ENCODE assay signal across 17 cellular contexts in genomic region chr15:28943146-28943545, GRCh38. TPM values are rescaled to one million over a fixed set of nuclear protein-coding genes. Genes with fewer than 3 reads are reported as not detected.
A peak's percentile ranks its signal among the peaks of the same experiment; 100 is the strongest.
DNase-seq lines count a peak whose midpoint lies in the region; ATAC-seq and TF ChIP-seq lines count a peak whose summit lies in the region.
"Had no signal": no experiment of that assay in that cellular context is flagged by ENCODE, and none has a peak within 500 bp of the region (broad histone marks: within the 10 kb centered on the region; RNA-seq: fewer than 3 reads in every experiment).

No MANE protein-coding gene starts in this region.

- H3K27ac ChIP-seq in right cardiac atrium (ENCODE audit: low read length): no peak overlapping the region
- no peak overlapping the region for H3K27ac ChIP-seq in endodermal cell (ENCODE audit: low read depth, low read length)

- TF ChIP-seq CTCF in endodermal cell (conservative IDR thresholded peaks at IDR 0.05): no peak
- TF ChIP-seq CTCF in nephron progenitor cell (IDR thresholded peaks at IDR 0.05): no peak

- H3K9me3 Mint-ChIP-seq in endodermal cell: peaks cover 10% of the 10 kb centered on the region
- peaks cover 40% of the 10 kb centered on the region for H3K9me3 Mint-ChIP-seq in nephron progenitor cell

- 95% methylated on average over 8 of the region's 8 CpGs for WGBS in right cardiac atrium
- WGBS in endodermal cell (ENCODE audit: insufficient coverage in 1 of 2, insufficient read length in 1 of 2), 2 experiments: 95 to 98% methylated on average over 7 to 8 of the region's 8 CpGs

- H3K4me1 ChIP-seq in right cardiac atrium (ENCODE audit: control insufficient read depth, insufficient read depth, low read length) (no peaks in the 10 kb centered on the region), endodermal cell (ENCODE audit: control insufficient read depth, insufficient read depth, low read length) (no peaks in the 10 kb centered on the region)
- H3K4me1 ChIP-seq: Caco-2 had no signal

- no peak overlapping the region for H3K4me3 Mint-ChIP-seq in endodermal cell
- H3K4me3 Mint-ChIP-seq in nephron progenitor cell: no peak overlapping the region
- H3K4me3 Mint-ChIP-seq: CD14-positive monocyte had no signal

- H3K9me3 ChIP-seq in right cardiac atrium (ENCODE audit: control insufficient read depth, low read length): no peaks in the 10 kb centered on the region
- peaks cover 5% of the 10 kb centered on the region for H3K9me3 ChIP-seq in endodermal cell (ENCODE audit: control insufficient read depth, low read length)
- H3K9me3 ChIP-seq: Caco-2 had no signal

- H3K27me3 ChIP-seq in right cardiac atrium (ENCODE audit: control insufficient read depth, insufficient read depth) (no peaks in the 10 kb centered on the region), endodermal cell (ENCODE audit: control insufficient read depth, insufficient read depth, low read length, poor library complexity, severe bottlenecking) (no peaks in the 10 kb centered on the region)

- H3K27ac Mint-ChIP-seq in endodermal cell (no peak overlapping the region), nephron progenitor cell (peak overlapping the region; percentile 19)
- H3K27ac Mint-ChIP-seq: CD14-positive monocyte had no signal

- H3K36me3 ChIP-seq in endodermal cell (ENCODE audit: control insufficient read depth, insufficient read depth, low read length): no peaks in the 10 kb centered on the region

- H3K27me3 Mint-ChIP-seq in endodermal cell (ENCODE audit: insufficient read depth) (no peaks in the 10 kb centered on the region), nephron progenitor cell (ENCODE audit: low read depth, poor library complexity) (peaks cover 2% of the 10 kb centered on the region)

- ATAC-seq in right cardiac atrium: no peak
- ATAC-seq: PC-3 had no signal

- no peak overlapping the region for H3K4me3 ChIP-seq in right cardiac atrium (ENCODE audit: low read length)
- H3K4me3 ChIP-seq in endodermal cell (ENCODE audit: low read length): no peak overlapping the region

- intact Hi-C loops in cardiac septum (cut with DNase I): no loop called here
- intact Hi-C loops in right cardiac atrium (cut with DNase I): no loop called here

- DNase-seq in cardiac septum (ENCODE audit: low spot score) (peak; percentile 57), right cardiac atrium (no peak), endodermal cell (peak; percentile 32), nephron progenitor cell (no peak), AG20443 (ENCODE audit: low spot score) (no peak), NCI-H774 (lab: John Stamatoyannopoulos, UW) (no peak), medulla oblongata (ENCODE audit: extremely low spot score) (no peak)
- DNase-seq: AML-193, Caco-2, EL, KBM-7, NCI-H1436, NCI-H2029 treated with DMSO at 0.1 percent for 48 hours, NCI-H2171 treated with DMSO at 0.1 percent for 48 hours, NCI-H748 treated with DMSO at 0.1 percent for 48 hours, PC-3 had no signal

- no peak overlapping the region for H3K9ac ChIP-seq in endodermal cell (ENCODE audit: extremely low read depth, low read length, poor library complexity, severe bottlenecking)

- H3K4me1 Mint-ChIP-seq in endodermal cell (no peaks in the 10 kb centered on the region), nephron progenitor cell (peaks cover 68% of the 10 kb centered on the region)
- H3K4me1 Mint-ChIP-seq: CD14-positive monocyte had no signal

- H3K36me3 Mint-ChIP-seq in endodermal cell (ENCODE audit: low read depth) (peaks cover 37% of the 10 kb centered on the region), nephron progenitor cell (ENCODE audit: low read depth) (peaks cover 77% of the 10 kb centered on the region)
- H3K36me3 Mint-ChIP-seq: CD14-positive monocyte had no signal

RNA-seq across cellular contexts. Expression of gene APBA2, which starts 57.4 kb away (rescaled TPM):
- total RNA-seq in cardiac septum (0.57 TPM), right cardiac atrium (under 1 TPM; 0.17 to 0.95 (median 0.50) TPM), endodermal cell (10 to 100 TPM; 27.1 to 27.3 TPM)
- polyA plus RNA-seq in right cardiac atrium: 0.38 TPM
- 45.7 TPM for polyA plus RNA-seq in endodermal cell (2013, experiment 1 of 2)
- polyA plus RNA-seq in endodermal cell (2013, experiment 2 of 2): 40.9 TPM
- total RNA-seq: Caco-2 had no signal

Comparison
In these comparisons a context has a peak if more than half of its experiments do, and no peak if none do; other contexts are left out.
1. DNase-seq: peak in cardiac septum (single experiment) and endodermal cell (single experiment); none in right cardiac atrium (0 of 3), nephron progenitor cell (single experiment), AG20443 (single experiment), NCI-H774 (single experiment) and medulla oblongata (single experiment).
2. RNA of gene APBA2, which starts 57.4 kb away (total RNA-seq): 27.1 to 27.3 TPM in endodermal cell; 0.17 to 0.95 TPM in right cardiac atrium and 0.57 TPM in cardiac septum (single experiment); every median in the first group is over 10 times any median in the second.